ENCODE assay signal across 30 cellular contexts in the genomic region with DNA sequence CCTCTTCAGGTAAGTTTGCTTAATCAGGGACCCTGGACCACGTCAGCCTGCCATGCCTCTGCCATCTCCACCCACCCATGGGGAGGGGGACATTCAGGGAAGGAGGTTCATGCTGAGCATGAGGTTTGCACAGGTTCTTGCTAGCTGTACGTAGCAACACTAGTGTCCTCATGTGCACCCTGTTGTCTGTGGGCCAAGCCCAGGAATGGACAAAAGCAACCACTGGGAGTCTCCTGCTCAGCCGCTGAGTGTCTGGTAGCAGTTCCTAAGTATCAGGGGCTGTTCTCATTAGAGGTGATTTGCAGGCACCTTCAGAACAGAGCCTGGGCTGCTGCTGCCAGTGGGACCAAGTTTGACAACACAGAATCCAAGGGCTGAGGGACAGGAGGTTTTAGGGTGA. TPM values are rescaled to one million over a fixed set of nuclear protein-coding genes. Genes with fewer than 3 reads are reported as not detected.
A peak's percentile ranks its signal among the peaks of the same experiment; 100 is the strongest.
DNase-seq lines count a peak whose midpoint lies in the region; ATAC-seq, FAIRE-seq and TF ChIP-seq lines count a peak whose summit lies in the region.
"Had no signal": no experiment of that assay in that cellular context is flagged by ENCODE, and none has a peak within 500 bp of the region (broad histone marks: within the 10 kb centered on the region; RNA-seq: fewer than 3 reads in every experiment).

No MANE protein-coding gene starts in this region.

- TF ChIP-seq CTCF in bronchial epithelial cell (IDR thresholded peaks at IDR 0.05; ENCODE audit: insufficient read depth, low read length, severe bottlenecking) = no peak

- intact Hi-C loops in Right ventricle myocardium superior (cut with DNase I) (no loop called here), left cardiac atrium (cut with DNase I) (no loop called here)

- H2BK120ac ChIP-seq in neuronal stem cell (ENCODE audit: low read depth, low read length) = no peak overlapping the region

- no peaks in the 10 kb centered on the region for H3K79me1 ChIP-seq in neuronal stem cell (ENCODE audit: low read depth, low read length)

- WGBS in neuronal stem cell (ENCODE audit: extremely low coverage in 2 of 2, insufficient read length in 2 of 2, insufficient replicate concordance in 1 of 2), 2 donors = no CpG with 5 or more reads among the region's 3 CpGs

- H3K9ac ChIP-seq in neuronal stem cell (ENCODE audit: low read depth, low read length, poor library complexity) = no peak overlapping the region
- H3K9ac ChIP-seq: BLaER1 had no signal

- no peak overlapping the region for H2AK5ac ChIP-seq in neuronal stem cell (ENCODE audit: low read depth, low read length)

- peak; percentile 28 for FAIRE-seq in bronchial epithelial cell (lab: Jason Lieb, UNC)
- FAIRE-seq: A204.1, GM12878, GM12892, GM18507 had no signal

- H3K27me3 ChIP-seq in bronchial epithelial cell (ENCODE audit: control insufficient read depth, insufficient read depth, low read length) = no peaks in the 10 kb centered on the region
- H3K27me3 ChIP-seq in neuronal stem cell (ENCODE audit: control insufficient read depth in 3 of 3, insufficient read depth in 3 of 3, low read depth in 1 of 3, low read length in 3 of 3) = no peaks in the 10 kb centered on the region
- H3K27me3 ChIP-seq: BE2C, BLaER1 had no signal

- no peak overlapping the region for H3K4ac ChIP-seq in neuronal stem cell (ENCODE audit: low read length)

- H3K36me3 ChIP-seq in bronchial epithelial cell (ENCODE audit: control insufficient read depth, insufficient read depth, low read length) (peaks cover 6% of the 10 kb centered on the region), neuronal stem cell (replicated peaks in 1 of 2; ENCODE audit: control insufficient read depth in 2 of 2, insufficient read depth in 2 of 2, low read length in 2 of 2) (peaks cover 9 to 34% of the 10 kb centered on the region in 2 donors)

- no peaks in the 10 kb centered on the region for H3K4me1 ChIP-seq in neuronal stem cell (ENCODE audit: control insufficient read depth in 2 of 2, insufficient read depth in 1 of 2, low read depth in 1 of 2, low read length in 2 of 2)
- H3K4me1 ChIP-seq: BE2C, BLaER1 had no signal

- H4K91ac ChIP-seq in neuronal stem cell (ENCODE audit: low read depth, low read length, poor library complexity) = no peak overlapping the region

- no peak overlapping the region for H3K4me2 ChIP-seq in neuronal stem cell (ENCODE audit: insufficient read depth, low read length, poor library complexity, severe bottlenecking)
- H3K4me2 ChIP-seq: BLaER1 had no signal

- H3K27ac ChIP-seq in neuronal stem cell (replicated peaks; ENCODE audit: low read length) = no peak overlapping the region
- H3K27ac ChIP-seq: BLaER1 had no signal

- peak overlapping the region; percentile 11 for H3K23ac ChIP-seq in neuronal stem cell (ENCODE audit: low read depth, low read length, poor library complexity)

- no peak overlapping the region for H2BK15ac ChIP-seq in neuronal stem cell (ENCODE audit: low read length)

- H3K9me3 ChIP-seq in neuronal stem cell (replicated peaks in 1 of 2; ENCODE audit: control insufficient read depth in 2 of 2, insufficient read depth in 1 of 2, low read depth in 1 of 2, low read length in 2 of 2) = peaks cover 8 to 19% of the 10 kb centered on the region in 2 donors
- H3K9me3 ChIP-seq: BE2C had no signal

- H3K18ac ChIP-seq in neuronal stem cell (ENCODE audit: low read length) = no peak overlapping the region

- DNase-seq in Right ventricle myocardium superior = no peak
- no peak for DNase-seq in left cardiac atrium
- no peak for DNase-seq in bronchial epithelial cell (ENCODE audit: low read depth)
- no peak for DNase-seq in neuronal stem cell (ENCODE audit: low spot score)
- DNase-seq: 8988T; ACHN; BE2C; C1 segment of cervical spinal cord; CD4-positive, alpha-beta memory T cell; CD4-positive, CD25-positive, alpha-beta regulatory T cell; CD8-positive, alpha-beta memory T cell; COR-L47; DMS 273 treated with DMSO at 0.1 percent for 48 hours; DMS153; DMS53; DMS79; DND-41; EL; GDM1 had no signal

- no peak overlapping the region for H2BK5ac ChIP-seq in neuronal stem cell (ENCODE audit: low read length)

- peak overlapping the region; percentile 25 for H3K14ac ChIP-seq in neuronal stem cell (ENCODE audit: low read length)

- ATAC-seq in Right ventricle myocardium superior (ENCODE audit: poor library complexity) = peak; percentile 61
- no peak for ATAC-seq in left cardiac atrium
- ATAC-seq in HG02973 (IDR thresholded peaks at IDR 0.05; ENCODE audit: unreplicated experiment) = no peak
- ATAC-seq: GM12878 had no signal

- peak overlapping the region; percentile 94 for H4K8ac ChIP-seq in neuronal stem cell (ENCODE audit: low read depth, low read length)

- H2BK12ac ChIP-seq in neuronal stem cell (ENCODE audit: low read length) = no peak overlapping the region

- H2AFZ ChIP-seq in neuronal stem cell (ENCODE audit: low read length) = no peak overlapping the region

- H3K4me3 ChIP-seq in bronchial epithelial cell (ENCODE audit: low read depth, low read length) (no peak overlapping the region), neuronal stem cell (ENCODE audit: low read length in 2 of 2) (no peak overlapping the region)
- H3K4me3 ChIP-seq: BLaER1, GM12878 had no signal

RNA-seq across cellular contexts. Expression of a gene that starts 17.9 kb away (rescaled TPM):
- total RNA-seq in Right ventricle myocardium superior = 12.9 TPM
- total RNA-seq in left cardiac atrium = 10 to 100 TPM; 14.3 to 18.3 TPM
- total RNA-seq in bronchial epithelial cell = 10.0 and 12.8 TPM in 2 replicates
- 9.8 TPM for polyA plus RNA-seq in neuronal stem cell (2013, experiment 1 of 2)
- 10.4 TPM for polyA plus RNA-seq in neuronal stem cell (2013, experiment 2 of 2)

RNA-seq across cellular contexts. Expression of a gene that starts 33.8 kb away (rescaled TPM):
- total RNA-seq in Right ventricle myocardium superior (754 TPM), left cardiac atrium (100 to 1,000 TPM; 290 to 327 TPM), bronchial epithelial cell (not detected in 2 replicates)
- 0.01 TPM for polyA plus RNA-seq in neuronal stem cell (2013, experiment 1 of 2)
- polyA plus RNA-seq in neuronal stem cell (2013, experiment 2 of 2) = 0.01 TPM
- total RNA-seq: CD4-positive, alpha-beta memory T cell; CD4-positive, CD25-positive, alpha-beta regulatory T cell; CD8-positive, alpha-beta memory T cell; Daoy; G401; GM12878 had no signal
- polyA plus RNA-seq: AG04450; CD14-positive monocyte; CD4-positive, alpha-beta memory T cell; CD4-positive, CD25-positive, alpha-beta regulatory T cell; CD8-positive, alpha-beta memory T cell; GM12878 had no signal

RNA-seq across cellular contexts. Expression of a gene that starts 53.9 kb away (rescaled TPM):
- total RNA-seq in Right ventricle myocardium superior (not detected), left cardiac atrium (not detected), bronchial epithelial cell (not detected in 2 replicates)
- polyA plus RNA-seq in neuronal stem cell (2013, experiment 1 of 2) = 0.01 TPM
- not detected for polyA plus RNA-seq in neuronal stem cell (2013, experiment 2 of 2)
- total RNA-seq: A673; CD8-positive, alpha-beta memory T cell; Daoy; G401; GM12878 had no signal
- polyA plus RNA-seq: AG04450; CD14-positive monocyte; CD4-positive, alpha-beta memory T cell; CD4-positive, CD25-positive, alpha-beta regulatory T cell; CD8-positive, alpha-beta memory T cell had no signal

Comparison
In these comparisons a context has a peak if more than half of its experiments do, and no peak if none do; other contexts are left out.
1. RNA of a gene that starts 33.8 kb away (total RNA-seq): 754 TPM in Right ventricle myocardium superior (single experiment) and 290 to 327 TPM in left cardiac atrium; not detected in bronchial epithelial cell; every median in the first group is over 100 times any median in the second.